Comparison of ENCODE assay signal across 9 cellular contexts in the genomic region with DNA sequence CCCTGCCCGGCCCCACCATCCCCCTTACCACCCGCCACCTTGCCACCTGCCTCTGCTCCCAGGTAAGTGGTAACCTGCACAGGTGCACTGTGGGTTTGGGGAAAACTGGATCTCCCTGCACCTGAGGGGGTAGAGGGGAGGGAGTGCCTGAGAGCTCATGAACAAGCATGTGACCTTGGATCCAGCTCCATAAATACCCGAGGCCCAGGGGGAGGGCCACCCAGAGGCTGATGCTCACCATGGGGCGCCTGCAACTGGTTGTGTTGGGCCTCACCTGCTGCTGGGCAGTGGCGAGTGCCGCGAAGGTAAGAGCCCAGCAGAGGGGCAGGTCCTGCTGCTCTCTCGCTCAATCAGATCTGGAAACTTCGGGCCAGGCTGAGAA. TPM values are rescaled to one million over a fixed set of nuclear protein-coding genes. Genes with fewer than 3 reads are reported as not detected.
DNase-seq lines count a peak whose midpoint lies in the region; ATAC-seq, FAIRE-seq and TF ChIP-seq lines count a peak whose summit lies in the region.
"Not testable (repeated sequence)": the region's sequence is repeated elsewhere in the genome, so short reads cannot be mapped to it uniquely, and the experiment has no call there.
"Had no signal": no experiment of that assay in that cellular context is flagged by ENCODE, and none has a peak within 500 bp of the region (broad histone marks: within the 10 kb centered on the region; RNA-seq: fewer than 3 reads in every experiment).

A gene (plus strand): TSS at position 218 of the 382 bp plus-strand sequence. CDS start 22 bp downstream, at position 240.

- H4K5ac ChIP-seq in mesendoderm (ENCODE audit: low read length): not testable (repeated sequence)

- DNase-seq in G401 (ENCODE audit: low spot score) (peak; percentile 42), NCI-H345 treated with DMSO at 0.1 percent for 48 hours (lab: John Stamatoyannopoulos, UW; ENCODE audit: unreplicated experiment) (peak; percentile 81), small intestine (peak; percentile 75)
- DNase-seq in MM.1S; activated CD4-positive, alpha-beta T cell treated with anti-CD3 and anti-CD28 coated beads, Interleukin-2, amount 10 ng/mL, durations not matched to agents 7 days and 5 days; heart right ventricle; mesendoderm: not testable (repeated sequence)

- not testable (repeated sequence) for H3F3A ChIP-seq in MM.1S (ENCODE audit: insufficient read depth, low read length)

- CTCF ChIA-PET in activated CD4-positive, alpha-beta T cell treated with anti-CD3 and anti-CD28 coated beads, Interleukin-2, amount 10 ng/mL, durations not matched to agents 7 days and 5 days (lab: Charles Lee): not testable (repeated sequence)

- not testable (repeated sequence) for H3K79me2 ChIP-seq in MM.1S (ENCODE audit: low read length); mesendoderm (ENCODE audit: control insufficient read depth, insufficient read depth, low read length)

- H3K27ac ChIP-seq in MM.1S (ENCODE audit: low read length): peak within 1 kb of the TSS; percentile 52; the same call in 1 of the 2 replicates
- peak within 1 kb of the TSS in 8 of 10 donors; percentile 43 to 62 (median 58) for H3K27ac ChIP-seq in heart right ventricle
- peak within 1 kb of the TSS; percentile 95 for H3K27ac ChIP-seq in mesendoderm (ENCODE audit: low read depth, low read length)
- peak within 1 kb of the TSS in 1 of 2 donors; percentile 66 for H3K27ac ChIP-seq in small intestine (ENCODE audit: low read depth in 1 of 2, low read length in 1 of 2)

- not testable (repeated sequence) for H3K4me3 ChIP-seq in MM.1S (ENCODE audit: low read length); heart right ventricle; mesendoderm (ENCODE audit: low read length); small intestine (ENCODE audit: low read depth in 1 of 2, low read length in 2 of 2)

- not testable (repeated sequence) for H3K9me3 Mint-ChIP-seq in activated CD4-positive, alpha-beta T cell treated with anti-CD3 and anti-CD28 coated beads, Interleukin-2, amount 10 ng/mL, durations not matched to agents 7 days and 5 days; brain

- POLR2A ChIA-PET in activated CD4-positive, alpha-beta T cell treated with anti-CD3 and anti-CD28 coated beads, Interleukin-2, amount 10 ng/mL, durations not matched to agents 7 days and 5 days (lab: Charles Lee): not testable (repeated sequence)

- intact Hi-C loops in heart right ventricle (cut with DNase I): not testable (repeated sequence)

- not testable (repeated sequence) for H3K9me3 ChIP-seq in MM.1S (replicated peaks; ENCODE audit: insufficient read depth, low read length); heart right ventricle; small intestine (ENCODE audit: control insufficient read depth, low read depth)

- peak within 1 kb of the TSS; percentile 87 for H3K4ac ChIP-seq in mesendoderm (ENCODE audit: low read depth, low read length)

- H2BK15ac ChIP-seq in mesendoderm (replicated peaks; ENCODE audit: low read depth): not testable (repeated sequence)

- H3K36me3 ChIP-seq in MM.1S (replicated peaks; ENCODE audit: insufficient read depth, low read length); mesendoderm (ENCODE audit: control insufficient read depth, insufficient read depth, low read length); small intestine (ENCODE audit: control insufficient read depth in 2 of 2, insufficient read depth in 2 of 2, low read length in 2 of 2): not testable (repeated sequence)
- H3K36me3 ChIP-seq in heart right ventricle: peaks cover 0 to 18% (median 5%) of the 10 kb centered on the region in 9 donors

- H3K79me1 ChIP-seq in mesendoderm (ENCODE audit: low read length): not testable (repeated sequence)

- H2AFZ ChIP-seq in MM.1S (ENCODE audit: low read length): not testable (repeated sequence)

- ATAC-seq in heart right ventricle: peak in 3 of 8 donors; percentile 25 to 50 (median 35)

- in situ Hi-C loops in G401 (cut with HindIII; ENCODE audit: low sequenced_read_pairs): not testable (repeated sequence)

- not testable (repeated sequence) for H4K8ac ChIP-seq in mesendoderm (ENCODE audit: low read depth, low read length)

- not testable (repeated sequence) for H3K4me3 Mint-ChIP-seq in activated CD4-positive, alpha-beta T cell treated with anti-CD3 and anti-CD28 coated beads, Interleukin-2, amount 10 ng/mL, durations not matched to agents 7 days and 5 days; brain

- peak within 1 kb of the TSS; percentile 95 for H2BK120ac ChIP-seq in mesendoderm (ENCODE audit: low read depth, low read length)

- not testable (repeated sequence) for FAIRE-seq in small intestine (lab: Jason Lieb, UNC)

- peaks cover 26% of the 10 kb centered on the region for H3K36me3 Mint-ChIP-seq in activated CD4-positive, alpha-beta T cell treated with anti-CD3 and anti-CD28 coated beads, Interleukin-2, amount 10 ng/mL, durations not matched to agents 7 days and 5 days (ENCODE audit: low read depth)
- not testable (repeated sequence) for H3K36me3 Mint-ChIP-seq in brain

- H3K4me1 Mint-ChIP-seq in activated CD4-positive, alpha-beta T cell treated with anti-CD3 and anti-CD28 coated beads, Interleukin-2, amount 10 ng/mL, durations not matched to agents 7 days and 5 days: peaks cover 52% of the 10 kb centered on the region
- H3K4me1 Mint-ChIP-seq in brain: peaks cover 19% of the 10 kb centered on the region

- peak within 1 kb of the TSS; percentile 72 for H3K18ac ChIP-seq in mesendoderm (ENCODE audit: low read length)

- H3K9ac ChIP-seq in MM.1S (ENCODE audit: low read length): not testable (repeated sequence)
- peak within 1 kb of the TSS; percentile 57 for H3K9ac ChIP-seq in mesendoderm (ENCODE audit: low read length)

- peak within 1 kb of the TSS; percentile 69 for H2AK5ac ChIP-seq in mesendoderm (ENCODE audit: low read length)

- H2BK5ac ChIP-seq in mesendoderm (ENCODE audit: low read length): peak within 1 kb of the TSS; percentile 88

- peak within 1 kb of the TSS; percentile 78 for H3K56ac ChIP-seq in mesendoderm (ENCODE audit: low read length)

- H3K9me2 ChIP-seq in MM.1S (replicated peaks; ENCODE audit: insufficient read depth, low read length): not testable (repeated sequence)

- H3K27ac Mint-ChIP-seq in activated CD4-positive, alpha-beta T cell treated with anti-CD3 and anti-CD28 coated beads, Interleukin-2, amount 10 ng/mL, durations not matched to agents 7 days and 5 days: peak within 1 kb of the TSS; percentile 76
- H3K27ac Mint-ChIP-seq in brain: peak within 1 kb of the TSS; percentile 26 to 95 (median 82)

- H3K27me3 Mint-ChIP-seq in activated CD4-positive, alpha-beta T cell treated with anti-CD3 and anti-CD28 coated beads, Interleukin-2, amount 10 ng/mL, durations not matched to agents 7 days and 5 days; brain: not testable (repeated sequence)

- H3K4me2 ChIP-seq in MM.1S (ENCODE audit: low read depth, low read length): peak within 1 kb of the TSS; percentile 21; the same call in 1 of the 2 replicates
- not testable (repeated sequence) for H3K4me2 ChIP-seq in mesendoderm (ENCODE audit: low read length)

- not testable (repeated sequence) for H4K20me1 ChIP-seq in MM.1S (ENCODE audit: insufficient read depth, low read length)

- TF ChIP-seq CTCF in MM.1S (IDR thresholded peaks at IDR 0.05; ENCODE audit: low read length); brain (conservative IDR thresholded peaks at IDR 0.05); heart right ventricle (IDR thresholded peaks at IDR 0.05): not testable (repeated sequence)

- whole genome bisulfite sequencing in heart right ventricle, 2 donors: 55 to 68% methylated on average over 2 to 3 of the region's 9 CpGs
- WGBS in mesendoderm (ENCODE audit: extremely low coverage, insufficient coverage, low lambda C conversion rate): no CpG with 5 or more reads among the region's 9 CpGs
- WGBS in small intestine, 3 donors: 0 to 41% (median 30%) methylated on average over 1 to 4 of the region's 9 CpGs

- not testable (repeated sequence) for H3K23ac ChIP-seq in mesendoderm (ENCODE audit: low read length)

- peaks cover 21% of the 10 kb centered on the region for H3K4me1 ChIP-seq in MM.1S (ENCODE audit: low read length)
- H3K4me1 ChIP-seq in heart right ventricle: peaks cover 3 to 33% (median 24%) of the 10 kb centered on the region in 9 donors
- peaks cover 12% of the 10 kb centered on the region for H3K4me1 ChIP-seq in mesendoderm (ENCODE audit: control insufficient read depth, low read depth, low read length)
- not testable (repeated sequence) for H3K4me1 ChIP-seq in small intestine (ENCODE audit: control insufficient read depth in 2 of 2, insufficient read depth in 1 of 2, low read depth in 1 of 2, low read length in 1 of 2)

- not testable (repeated sequence) for H3K27me3 ChIP-seq in MM.1S (replicated peaks; ENCODE audit: insufficient read depth, low read length); heart right ventricle; mesendoderm (ENCODE audit: insufficient read depth, low read length, poor library complexity); small intestine (ENCODE audit: control insufficient read depth in 2 of 2, insufficient read depth in 2 of 2, low read length in 2 of 2)

RNA-seq across cellular contexts. Expression of the gene that starts here (rescaled TPM):
- total RNA-seq in G401 (2014; rRNA removed; shearing (Covaris generic)): 0.31 and 0.92 TPM in 2 replicates
- 1 to 10 TPM; 2.8 to 3.5 TPM for total RNA-seq in activated CD4-positive, alpha-beta T cell treated with anti-CD3 and anti-CD28 coated beads, Interleukin-2, amount 10 ng/mL, durations not matched to agents 7 days and 5 days
- 0.92 TPM for polyA plus RNA-seq in brain (ENCODE audit: insufficient read depth, low read depth, low replicate concordance)
- 10 to 100 TPM in 1 of 10 donors, 1 to 10 TPM in 9; 1.9 to 10.1 (median 2.8) TPM for total RNA-seq in heart right ventricle
- polyA plus RNA-seq in heart right ventricle: 1 to 10 TPM; 1.5 to 3.2 TPM
- polyA plus RNA-seq in mesendoderm (2013, experiment 1 of 2): 1.3 TPM
- polyA plus RNA-seq in mesendoderm (2013, experiment 2 of 2): 1.4 TPM
- polyA plus RNA-seq in small intestine: 1 to 10 TPM; 2.8 to 7.4 (median 3.2) TPM
- polyA plus RNA-seq: naive thymus-derived CD8-positive, alpha-beta T cell had no signal

Comparison
In these comparisons a context has a peak if more than half of its experiments do, and no peak if none do; other contexts are left out.
1. Peak in DNase-seq in G401; RNA of the gene not detected or under 1 TPM.